16 cellular contexts compared by ENCODE assay signal in genomic region chr10:113627836-113628235, GRCh38. TPM values are rescaled to one million over a fixed set of nuclear protein-coding genes. Genes with fewer than 3 reads are reported as not detected.
A peak's percentile ranks its signal among the peaks of the same experiment; 100 is the strongest.
DNase-seq lines count a peak whose midpoint lies in the region; ATAC-seq and TF ChIP-seq lines count a peak whose summit lies in the region.
"Had no signal": no experiment of that assay in that cellular context is flagged by ENCODE, and none has a peak within 500 bp of the region (broad histone marks: within the 10 kb centered on the region; RNA-seq: fewer than 3 reads in every experiment).

No MANE protein-coding gene starts in this region.

- peaks cover 0 to 5% (median 0%) of the 10 kb centered on the region in 7 donors for H3K27me3 ChIP-seq in heart right ventricle
- no peaks in the 10 kb centered on the region for H3K27me3 ChIP-seq in right cardiac atrium (ENCODE audit: control insufficient read depth, insufficient read depth)
- H3K27me3 ChIP-seq: BLaER1 had no signal

- H3K27ac ChIP-seq in heart right ventricle = peak overlapping the region in 9 of 10 donors; percentile 54 to 93 (median 83)
- H3K27ac ChIP-seq in right cardiac atrium (ENCODE audit: low read length) = peak overlapping the region; percentile 69
- H3K27ac ChIP-seq: 22Rv1, BLaER1, HL-60 had no signal

- H3K27ac Mint-ChIP-seq in activated CD8-positive, alpha-beta memory T cell treated with anti-CD3 and anti-CD28 coated beads, Interleukin-2, amount 10 ng/mL, durations not matched to agents 7 days and 5 days = no peak overlapping the region
- H3K27ac Mint-ChIP-seq: CD8-positive, alpha-beta memory T cell had no signal

- WGBS in heart right ventricle, 2 donors = 36 to 41% methylated on average over 6 of the region's 6 CpGs
- WGBS in right cardiac atrium = 38% methylated on average over 6 of the region's 6 CpGs

- peaks cover 0 to 88% (median 6%) of the 10 kb centered on the region in 9 donors for H3K36me3 ChIP-seq in heart right ventricle
- H3K36me3 ChIP-seq: BLaER1, HAP-1 had no signal

- H3K4me3 Mint-ChIP-seq in activated CD8-positive, alpha-beta memory T cell treated with anti-CD3 and anti-CD28 coated beads, Interleukin-2, amount 10 ng/mL, durations not matched to agents 7 days and 5 days = no peak overlapping the region
- H3K4me3 Mint-ChIP-seq: CD8-positive, alpha-beta memory T cell had no signal

- no peak for TF ChIP-seq CTCF in heart right ventricle (IDR thresholded peaks at IDR 0.05)

- DNase-seq in Right ventricle myocardium inferior (ENCODE audit: missing footprints) (no peak), cardiac septum (ENCODE audit: low spot score) (no peak), heart right ventricle (peak in 1 of 2 donors; percentile 48), right cardiac atrium (no peak), T-helper 9 cell (no peak)
- DNase-seq in activated CD8-positive, alpha-beta memory T cell treated with anti-CD3 and anti-CD28 coated beads, Interleukin-2, amount 10 ng/mL, durations not matched to agents 7 days and 5 days = no peak
- DNase-seq: AML-193; Caco-2; CD8-positive, alpha-beta memory T cell had no signal

- intact Hi-C loops in Right ventricle myocardium inferior (cut with DNase I) = no loop called here
- intact Hi-C loops in cardiac septum (cut with DNase I) = loop anchor here (5.0 kb wide), 1 partner anchor 34 kb away; the partner anchor contains the start of gene NRAP
- intact Hi-C loops in heart right ventricle (cut with DNase I) = loop anchor here in 1 of 10 donors (2.0 kb wide), 1 partner anchor 33 kb away; no protein-coding TSS in a partner anchor
- intact Hi-C loops in right cardiac atrium (cut with DNase I) = no loop called here

- H3K4me1 ChIP-seq in heart right ventricle (peaks cover 0 to 94% (median 30%) of the 10 kb centered on the region in 9 donors), right cardiac atrium (ENCODE audit: control insufficient read depth, insufficient read depth, low read length) (peaks cover 6% of the 10 kb centered on the region)
- H3K4me1 ChIP-seq: BLaER1 had no signal

- H3K9me3 ChIP-seq in heart right ventricle = no peaks in the 10 kb centered on the region
- no peaks in the 10 kb centered on the region for H3K9me3 ChIP-seq in right cardiac atrium (ENCODE audit: control insufficient read depth, low read length)
- H3K9me3 ChIP-seq: BLaER1, Caco-2, HAP-1 had no signal

- ATAC-seq in Right ventricle myocardium inferior = peak; percentile 76
- ATAC-seq in heart right ventricle = peak; percentile 39 to 82 (median 62)
- ATAC-seq in right cardiac atrium = peak; percentile 42 to 56
- no peak for ATAC-seq in HG02884 (IDR thresholded peaks at IDR 0.05; ENCODE audit: unreplicated experiment)
- ATAC-seq in activated CD8-positive, alpha-beta memory T cell treated with anti-CD3 and anti-CD28 coated beads, Interleukin-2, amount 10 ng/mL, durations not matched to agents 7 days and 5 days = no peak
- ATAC-seq in HG03025 (IDR thresholded peaks at IDR 0.05; ENCODE audit: low FRiP score, unreplicated experiment) = no peak

- CTCF ChIA-PET in activated CD8-positive, alpha-beta memory T cell treated with anti-CD3 and anti-CD28 coated beads, Interleukin-2, amount 10 ng/mL, durations not matched to agents 7 days and 5 days (lab: Charles Lee) = no interaction called here

- no peaks in the 10 kb centered on the region for H3K36me3 Mint-ChIP-seq in activated CD8-positive, alpha-beta memory T cell treated with anti-CD3 and anti-CD28 coated beads, Interleukin-2, amount 10 ng/mL, durations not matched to agents 7 days and 5 days
- H3K36me3 Mint-ChIP-seq: CD8-positive, alpha-beta memory T cell had no signal

- H3K4me3 ChIP-seq in heart right ventricle (no peak overlapping the region), right cardiac atrium (ENCODE audit: low read length) (no peak overlapping the region)
- H3K4me3 ChIP-seq: BLaER1, HAP-1 had no signal

- peaks cover 20% of the 10 kb centered on the region for H3K27me3 Mint-ChIP-seq in activated CD8-positive, alpha-beta memory T cell treated with anti-CD3 and anti-CD28 coated beads, Interleukin-2, amount 10 ng/mL, durations not matched to agents 7 days and 5 days

- no peaks in the 10 kb centered on the region for H3K9me3 Mint-ChIP-seq in activated CD8-positive, alpha-beta memory T cell treated with anti-CD3 and anti-CD28 coated beads, Interleukin-2, amount 10 ng/mL, durations not matched to agents 7 days and 5 days (ENCODE audit: low read depth)
- H3K9me3 Mint-ChIP-seq: CD8-positive, alpha-beta memory T cell had no signal

- H3K4me1 Mint-ChIP-seq in activated CD8-positive, alpha-beta memory T cell treated with anti-CD3 and anti-CD28 coated beads, Interleukin-2, amount 10 ng/mL, durations not matched to agents 7 days and 5 days = no peaks in the 10 kb centered on the region
- H3K4me1 Mint-ChIP-seq: CD8-positive, alpha-beta memory T cell had no signal

RNA-seq across cellular contexts. Expression of gene NRAP, which starts 36.0 kb away (rescaled TPM):
- total RNA-seq in Right ventricle myocardium inferior = 1,026 TPM
- total RNA-seq in cardiac septum = 1,029 TPM
- 1,000 to 10,000 TPM in 6 of 10 donors, 100 to 1,000 TPM in 4; 633 to 1,999 (median 1,413) TPM for total RNA-seq in heart right ventricle
- polyA plus RNA-seq in heart right ventricle = 100 to 1,000 TPM; 168 to 226 TPM
- 100 to 1,000 TPM; 232 to 479 (median 284) TPM for total RNA-seq in right cardiac atrium
- 117 TPM for polyA plus RNA-seq in right cardiac atrium
- not detected for total RNA-seq in activated CD8-positive, alpha-beta memory T cell treated with anti-CD3 and anti-CD28 coated beads, Interleukin-2, amount 10 ng/mL, durations not matched to agents 7 days and 5 days
- total RNA-seq: CD8-positive, alpha-beta memory T cell; H1 had no signal
- polyA plus RNA-seq: CD8-positive, alpha-beta memory T cell; H1 had no signal

RNA-seq across cellular contexts. Expression of gene CASP7, which starts 51.9 kb away (rescaled TPM):
- total RNA-seq in Right ventricle myocardium inferior (13.8 TPM), cardiac septum (5.9 TPM), heart right ventricle (10 to 100 TPM in 4 of 10 donors, 1 to 10 TPM in 6; 5.7 to 22.3 (median 7.8) TPM), right cardiac atrium (10 to 100 TPM; 10.4 to 17.2 (median 13.9) TPM)
- polyA plus RNA-seq in heart right ventricle (10 to 100 TPM in 1 of 2 donors, 1 to 10 TPM in 1; 5.6 to 12.2 TPM), right cardiac atrium (9.4 TPM)
- 10 to 100 TPM; 42.1 to 56.0 TPM for total RNA-seq in activated CD8-positive, alpha-beta memory T cell treated with anti-CD3 and anti-CD28 coated beads, Interleukin-2, amount 10 ng/mL, durations not matched to agents 7 days and 5 days

Comparison
In these comparisons a context has a peak if more than half of its experiments do, and no peak if none do; other contexts are left out.
1. ATAC-seq: peak in Right ventricle myocardium inferior (single experiment), heart right ventricle (8 of 8) and right cardiac atrium (2 of 2); none in HG02884 (single experiment), activated CD8-positive, alpha-beta memory T cell treated with anti-CD3 and anti-CD28 coated beads, Interleukin-2, amount 10 ng/mL, durations not matched to agents 7 days and 5 days (single experiment) and HG03025 (single experiment).
2. RNA of gene NRAP, which starts 36.0 kb away (total RNA-seq): 633 to 1,999 TPM in heart right ventricle, 1,029 TPM in cardiac septum (single experiment), 1,026 TPM in Right ventricle myocardium inferior (single experiment) and 232 to 479 TPM in right cardiac atrium; not detected in activated CD8-positive, alpha-beta memory T cell treated with anti-CD3 and anti-CD28 coated beads, Interleukin-2, amount 10 ng/mL, durations not matched to agents 7 days and 5 days; every median in the first group is over 100 times any median in the second.